Comparison of ENCODE assay signal across 25 cellular contexts in genomic region chr3:187545391-187545790, GRCh38.
"Had no signal": no experiment of that assay in that cellular context is flagged by ENCODE, and none has a peak within 500 bp of the region (broad histone marks: within the 10 kb centered on the region; RNA-seq: fewer than 3 reads in every experiment).

No MANE protein-coding gene starts in this region.

- H3K27ac ChIP-seq: stomach, suprapubic skin, testis, thoracic aorta, tibial artery, tibial nerve, transverse colon, upper lobe of left lung, upper lobe of right lung, uterus, vagina had no signal

- H3K4me1 ChIP-seq: stomach, suprapubic skin, testis, tibial artery, tibial nerve, transverse colon, upper lobe of left lung, upper lobe of right lung, uterus, vagina had no signal

- DNase-seq: stimulated activated CD4-positive, alpha-beta T cell treated with anti-CD3 and anti-CD28 coated beads, Interleukin-2, amount 100 ng/mL, for 48 hours; stimulated activated CD4-positive, alpha-beta T cell treated with anti-CD3 and anti-CD28 coated beads, Interleukin-4, amount 100 ng/mL, for 1 hour; stimulated activated CD4-positive, alpha-beta T cell treated with anti-CD3 and anti-CD28 coated beads, Interleukin-4, amount 100 ng/mL, for 24 hours; stimulated activated CD4-positive, alpha-beta T cell treated with anti-CD3 and anti-CD28 coated beads, Interleukin-4, amount 100 ng/mL, for 4 hours; stimulated activated CD8-positive, alpha-beta memory T cell treated with anti-CD3 and anti-CD28 coated beads, Interleukin-4, amount 100 ng/mL, for 48 hours; stimulated activated naive B cell treated with anti-CD40 and anti-IgM and Interleukin-4, amounts not matched to agents 10 μg/mL and 1 μg/mL and 100 μg/mL, for 72 hours; stimulated activated naive CD4-positive, alpha-beta T cell; stimulated activated naive CD4-positive, alpha-beta T cell treated with Interleukin-2 at 50 U/mL for 16 hours; stimulated activated naive CD8-positive, alpha-beta T cell treated with anti-CD3 and anti-CD28 coated beads, Interleukin-15, amount 100 ng/mL, for 72 hours; stimulated activated naive CD8-positive, alpha-beta T cell treated with anti-CD3 and anti-CD28 coated beads, Interleukin-15, Interleukin-2, amounts not matched to agents 100 U/mL and 50 U/mL, for 24 hours; stomach; substantia nigra; testis; tibial artery; transverse colon; trophoblast cell; upper lobe of left lung; upper lobe of right lung; uterus had no signal

- H3K36me3 ChIP-seq: stomach, suprapubic skin, thoracic aorta, tibial artery, tibial nerve, transverse colon, upper lobe of left lung, upper lobe of right lung, uterus, vagina had no signal

- H3K4me3 ChIP-seq: stomach, suprapubic skin, testis, thoracic aorta, tibial artery, tibial nerve, transverse colon, upper lobe of left lung, upper lobe of right lung, uterus, vagina had no signal

- H3K27me3 ChIP-seq: stomach, testis, tibial nerve, transverse colon, upper lobe of left lung, upper lobe of right lung, uterus, vagina had no signal

- H3K9me3 ChIP-seq: stomach, suprapubic skin, testis, thoracic aorta, tibial nerve, transverse colon, upper lobe of left lung, upper lobe of right lung, uterus, vagina had no signal

- ATAC-seq: stimulated activated effector memory CD8-positive, alpha-beta T cell treated with anti-CD3 and anti-CD28 coated beads, Interleukin-12 subunit alpha, Interleukin-12 subunit beta, amount 100 ng/mL, for 72 hours; stimulated activated memory B cell treated with anti-CD40 and anti-IgM and Interleukin-4, amounts not matched to agents 10 μg/mL and 1 μg/mL and 100 μg/mL, for 72 hours; stimulated activated naive B cell treated with anti-CD40 and anti-IgM and Interleukin-4, amounts not matched to agents 10 μg/mL and 1 μg/mL and 100 μg/mL, for 72 hours; stimulated activated naive CD8-positive, alpha-beta T cell treated with anti-CD3 and anti-CD28 coated beads, Interleukin-15, amount 100 ng/mL, for 72 hours; stimulated activated naive CD8-positive, alpha-beta T cell treated with anti-CD3 and anti-CD28 coated beads, Interleukin-15, Interleukin-2, amounts not matched to agents 100 U/mL and 50 U/mL, for 24 hours; upper lobe of right lung had no signal
